ENCODE assay signal across 27 cellular contexts in the genomic region with DNA sequence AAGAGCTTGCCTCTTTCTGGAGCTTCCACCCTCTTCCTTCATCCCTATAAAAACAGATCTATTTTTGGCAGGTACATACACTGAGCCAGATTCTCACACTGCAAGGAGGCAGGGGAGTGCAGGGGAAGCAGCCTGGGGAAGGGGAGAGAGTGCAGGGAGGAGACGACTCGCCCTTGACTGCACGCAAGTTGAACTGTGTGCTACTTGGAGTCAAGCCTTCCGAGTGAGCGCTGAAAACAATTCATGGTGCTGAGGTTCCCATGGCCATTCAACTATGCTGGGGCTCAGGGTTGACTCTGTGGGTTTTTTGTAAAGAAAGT. TPM values are rescaled to one million over a fixed set of nuclear protein-coding genes. Genes with fewer than 3 reads are reported as not detected.
DNase-seq lines count a peak whose midpoint lies in the region; ATAC-seq, FAIRE-seq and TF ChIP-seq lines count a peak whose summit lies in the region.
"Had no signal": no experiment of that assay in that cellular context is flagged by ENCODE, and none has a peak within 500 bp of the region (broad histone marks: within the 10 kb centered on the region; RNA-seq: fewer than 3 reads in every experiment).

No MANE protein-coding gene starts in this region.

- H3K23ac ChIP-seq in H1 (ENCODE audit: insufficient read length): no peak overlapping the region

- no peak overlapping the region for H3K14ac ChIP-seq in H1 (ENCODE audit: insufficient read length)

- H3K27ac ChIP-seq in HUES6 (ENCODE audit: low read depth, low read length) (no peak overlapping the region), H1 (ENCODE audit: low read depth, low read length) (no peak overlapping the region), iPS-20b (ENCODE audit: low read length) (no peak overlapping the region), thoracic aorta (peak overlapping the region; percentile 48 to 65)
- H3K27ac ChIP-seq: brain microvascular endothelial cell, colonic mucosa, PC-9, SJCRH30, spleen had no signal

- POLR2A ChIA-PET in H1 (lab: Charles Lee; ENCODE audit: partially characterized antibody): no interaction called here

- H3K79me1 ChIP-seq in H1 (ENCODE audit: low read depth, low read length): no peaks in the 10 kb centered on the region

- H3K27me3 ChIP-seq in HUES6 (ENCODE audit: control insufficient read depth, insufficient read depth, low read length) (no peaks in the 10 kb centered on the region), H1 (replicated peaks in 1 of 4; ENCODE audit: control insufficient read depth in 3 of 4, extremely low read depth in 1 of 4, insufficient read depth in 3 of 4, low read length in 3 of 4) (no peaks in the 10 kb centered on the region; a peak in 3 of 7 replicates), iPS-20b (ENCODE audit: insufficient read depth, low read length) (no peaks in the 10 kb centered on the region), thoracic aorta (replicated peaks; ENCODE audit: insufficient read depth) (no peaks in the 10 kb centered on the region)
- H3K27me3 ChIP-seq: brain microvascular endothelial cell, colonic mucosa, MG63, SJCRH30, spleen had no signal

- no peak overlapping the region for H3K4ac ChIP-seq in H1 (replicated peaks; ENCODE audit: insufficient read length, low read depth, low read length)

- H3K23me2 ChIP-seq in H1 (ENCODE audit: low read depth, low read length): no peaks in the 10 kb centered on the region

- DNase-seq in H1 (ENCODE audit: low read depth in 1 of 2, low spot score in 2 of 2) (no peak), thoracic aorta (ENCODE audit: low spot score) (no peak), NCI-H2029 (lab: John Stamatoyannopoulos, UW) (no peak), NCI-H510A treated with DMSO at 0.1 percent for 48 hours (lab: John Stamatoyannopoulos, UW) (no peak)
- DNase-seq in activated naive CD4-positive, alpha-beta T cell treated with anti-CD3 and anti-CD28 coated beads for 36 hours: no peak
- DNase-seq: activated CD4-positive, alpha-beta memory T cell treated with anti-CD3 and anti-CD28 coated beads for 36 hours; activated effector memory CD4-positive, alpha-beta T cell treated with Interleukin-2 at 50 U/mL for 16 hours; brain microvascular endothelial cell; CD4-positive, alpha-beta memory T cell; colonic mucosa; DMS 273 treated with DMSO at 0.1 percent for 48 hours; effector memory CD8-positive, alpha-beta T cell; KBM-7; mammary epithelial cell; MG63; NCI-H2081 treated with DMSO at 0.1 percent for 48 hours; PC-9; stimulated activated CD4-positive, alpha-beta T cell treated with anti-CD3 and anti-CD28 coated beads, Interleukin-4, amount 100 ng/mL, for 24 hours; stimulated activated naive CD4-positive, alpha-beta T cell had no signal

- no peak overlapping the region for H2BK15ac ChIP-seq in H1 (ENCODE audit: low read length)

- H3K4me1 ChIP-seq in HUES6 (ENCODE audit: control insufficient read depth, insufficient read depth, low read length) (peaks cover 48% of the 10 kb centered on the region), H1 (replicated peaks in 1 of 4; ENCODE audit: control insufficient read depth in 3 of 4, insufficient read depth in 4 of 4, low read length in 3 of 4) (peaks cover 4 to 17% (median 8%) of the 10 kb centered on the region in 4 experiments; a peak in 6 of 7 replicates), iPS-20b (ENCODE audit: insufficient read depth, low read length) (peaks cover 19% of the 10 kb centered on the region; the same call in 1 of the 2 replicates), thoracic aorta (ENCODE audit: control insufficient read depth in 1 of 2, low read depth in 2 of 2) (peaks cover 21 to 49% of the 10 kb centered on the region in 2 donors)
- H3K4me1 ChIP-seq: colonic mucosa, SJCRH30 had no signal

- H3K27ac Mint-ChIP-seq in activated naive CD4-positive, alpha-beta T cell treated with anti-CD3 and anti-CD28 coated beads for 36 hours: no peak overlapping the region
- H3K27ac Mint-ChIP-seq: activated CD4-positive, alpha-beta memory T cell treated with anti-CD3 and anti-CD28 coated beads for 36 hours; CD4-positive, alpha-beta memory T cell; effector memory CD8-positive, alpha-beta T cell had no signal

- no peak for FAIRE-seq in H1 (lab: Jason Lieb, UNC)
- FAIRE-seq: frontal cortex, kidney had no signal

- no peaks in the 10 kb centered on the region for H3K4me1 Mint-ChIP-seq in activated naive CD4-positive, alpha-beta T cell treated with anti-CD3 and anti-CD28 coated beads for 36 hours (ENCODE audit: low read depth)
- H3K4me1 Mint-ChIP-seq: CD4-positive, alpha-beta memory T cell had no signal

- H3K36me3 Mint-ChIP-seq in activated naive CD4-positive, alpha-beta T cell treated with anti-CD3 and anti-CD28 coated beads for 36 hours (ENCODE audit: low read depth): no peaks in the 10 kb centered on the region
- H3K36me3 Mint-ChIP-seq: activated CD4-positive, alpha-beta memory T cell treated with anti-CD3 and anti-CD28 coated beads for 36 hours; CD4-positive, alpha-beta memory T cell had no signal

- no peak overlapping the region; the same call in 1 of the 2 replicates for H2AFZ ChIP-seq in H1 (ENCODE audit: low read length)
- H2AFZ ChIP-seq: PC-9 had no signal

- H2BK120ac ChIP-seq in H1 (replicated peaks; ENCODE audit: low read depth, low read length): no peak overlapping the region

- H2BK20ac ChIP-seq in H1 (ENCODE audit: low read length): 0 out of 2 replicates have a peak overlapping the region, but pooled peaks have one; percentile 3

- no peak overlapping the region for H3K9ac ChIP-seq in HUES6 (ENCODE audit: low read length)
- no peak overlapping the region for H3K9ac ChIP-seq in H1 (replicated peaks in 1 of 4; ENCODE audit: extremely low read depth in 1 of 4, low read depth in 3 of 4, low read length in 3 of 4)
- H3K9ac ChIP-seq in iPS-20b (ENCODE audit: low read depth, low read length): no peak overlapping the region

- no peak for TF ChIP-seq EP300 in H1 (IDR thresholded peaks at IDR 0.05; ENCODE audit: borderline replicate concordance in 1 of 2, low read depth in 2 of 2, low read length in 2 of 2)

- H3K4me3 Mint-ChIP-seq in activated naive CD4-positive, alpha-beta T cell treated with anti-CD3 and anti-CD28 coated beads for 36 hours: no peak overlapping the region
- H3K4me3 Mint-ChIP-seq: activated CD4-positive, alpha-beta memory T cell treated with anti-CD3 and anti-CD28 coated beads for 36 hours; CD4-positive, alpha-beta memory T cell; effector memory CD8-positive, alpha-beta T cell had no signal

- no peak overlapping the region for H2AK5ac ChIP-seq in H1 (ENCODE audit: low read depth, low read length)

- no peak for TF ChIP-seq POLR2A in H1 (IDR thresholded peaks at IDR 0.05; ENCODE audit: control extremely low read depth in 1 of 2, low read depth in 2 of 2, low read length in 2 of 2)

- intact Hi-C loops in activated naive CD4-positive, alpha-beta T cell treated with anti-CD3 and anti-CD28 coated beads for 36 hours (cut with micrococcal nuclease): loop anchor here (2.0 kb wide), 1 partner anchor 74 kb away; no protein-coding TSS in a partner anchor

- no peak overlapping the region for H4K91ac ChIP-seq in H1 (replicated peaks; ENCODE audit: insufficient read length, low read length)

- H3K9me3 ChIP-seq in HUES6 (ENCODE audit: control insufficient read depth, insufficient read depth, low read depth, low read length) (no peaks in the 10 kb centered on the region), H1 (ENCODE audit: insufficient read depth in 2 of 2, low read depth in 1 of 2, low read length in 1 of 2) (no peaks in the 10 kb centered on the region), iPS-20b (ENCODE audit: insufficient read depth, low read depth, low read length) (no peaks in the 10 kb centered on the region), thoracic aorta (no peaks in the 10 kb centered on the region)
- H3K9me3 ChIP-seq: colonic mucosa, MG63, SJCRH30, spleen had no signal

- H4K5ac ChIP-seq in H1 (ENCODE audit: insufficient read length, low read depth, low read length): no peak overlapping the region

- H3K36me3 ChIP-seq in HUES6 (ENCODE audit: control insufficient read depth, insufficient read depth, low read length) (no peaks in the 10 kb centered on the region), H1 (ENCODE audit: control insufficient read depth in 2 of 4, insufficient read depth in 4 of 4, low read length in 3 of 4) (no peaks in the 10 kb centered on the region), iPS-20b (ENCODE audit: insufficient read depth, low read depth, low read length) (no peaks in the 10 kb centered on the region), thoracic aorta (no peaks in the 10 kb centered on the region)
- H3K36me3 ChIP-seq: brain microvascular endothelial cell, colonic mucosa, MG63, SJCRH30, spleen had no signal

- H4K20me1 ChIP-seq in H1 (replicated peaks in 1 of 2; ENCODE audit: control insufficient read depth in 1 of 2, insufficient read depth in 2 of 2, low read length in 2 of 2): no peaks in the 10 kb centered on the region

- no peak for TF ChIP-seq RAD21 in H1 (IDR thresholded peaks at IDR 0.05 in 1 of 2, conservative IDR thresholded peaks at IDR 0.05 in 1 of 2; ENCODE audit: low read depth in 2 of 2, low read length in 2 of 2)

- H2BK5ac ChIP-seq in H1 (ENCODE audit: low read depth, low read length): no peak overlapping the region

- peaks cover 56% of the 10 kb centered on the region for H3K27me3 Mint-ChIP-seq in activated naive CD4-positive, alpha-beta T cell treated with anti-CD3 and anti-CD28 coated beads for 36 hours (ENCODE audit: low read depth)

- H3K79me2 ChIP-seq in H1 (ENCODE audit: control insufficient read depth in 1 of 2, insufficient read depth in 2 of 2, low read length in 2 of 2): no peaks in the 10 kb centered on the region

- CTCF ChIA-PET in H1 (lab: Charles Lee; ENCODE audit: partially characterized antibody): interaction anchor here (0.6 to 12.9 kb wide), 31 partner anchors 9 to 486 kb away, joined by 3 to 223 read pairs (median 4); a partner anchor contains a TSS
- CTCF ChIA-PET in activated naive CD4-positive, alpha-beta T cell treated with anti-CD3 and anti-CD28 coated beads for 36 hours (lab: Charles Lee): no interaction called here

- H3K56ac ChIP-seq in H1 (replicated peaks; ENCODE audit: insufficient read length, low read depth, low read length): no peak overlapping the region

- ATAC-seq in thoracic aorta (ENCODE audit: insufficient number of reproducible peaks, low FRiP score, low read depth) (no peak), GM18498 (IDR thresholded peaks at IDR 0.05; ENCODE audit: unreplicated experiment) (no peak)
- ATAC-seq: effector memory CD8-positive, alpha-beta T cell; esophagus mucosa had no signal

- H3K9me3 Mint-ChIP-seq in activated naive CD4-positive, alpha-beta T cell treated with anti-CD3 and anti-CD28 coated beads for 36 hours: no peaks in the 10 kb centered on the region
- H3K9me3 Mint-ChIP-seq: activated CD4-positive, alpha-beta memory T cell treated with anti-CD3 and anti-CD28 coated beads for 36 hours; CD4-positive, alpha-beta memory T cell; effector memory CD8-positive, alpha-beta T cell had no signal

- H2BK12ac ChIP-seq in H1 (ENCODE audit: low read depth, low read length): peak overlapping the region; percentile 6; the same call in 1 of the 2 replicates

- peak overlapping the region; percentile 34; the same call in 1 of the 2 replicates for H3K4me3 ChIP-seq in HUES6 (ENCODE audit: low read depth, low read length)
- peak overlapping the region in 3 of 4 experiments; percentile 19 to 33 (median 21); a peak in 2 of 8 replicates for H3K4me3 ChIP-seq in H1 (ENCODE audit: extremely low read depth in 1 of 4, insufficient read depth in 2 of 4, low read depth in 3 of 4, low read length in 4 of 4)
- peak overlapping the region; percentile 44; the same call in 1 of the 2 replicates for H3K4me3 ChIP-seq in iPS-20b (ENCODE audit: low read length)
- peak overlapping the region; percentile 5 for H3K4me3 ChIP-seq in thoracic aorta
- H3K4me3 ChIP-seq: colonic mucosa, MG63, PC-9, SJCRH30, spleen had no signal

- H4K8ac ChIP-seq in H1 (ENCODE audit: extremely low read depth, insufficient read depth, low read length): no peak overlapping the region

- 62% methylated on average over 5 of the region's 5 CpGs; no CpG with 5 or more reads in 1 of the 2 experiments for WGBS in H1 (ENCODE audit: extremely low coverage in 1 of 2, insufficient coverage in 1 of 2, insufficient read length in 1 of 2, insufficient replicate concordance in 2 of 2, low coverage in 1 of 2, low lambda C conversion rate in 2 of 2, missing lambda C conversion rate in 1 of 2), 2 experiments

- H3K4me2 ChIP-seq in H1 (ENCODE audit: insufficient read depth in 1 of 2, low read depth in 2 of 2, low read length in 2 of 2): peak overlapping the region; percentile 29 to 33; a peak in 2 of 4 replicates
- H3K4me2 ChIP-seq: PC-9 had no signal

- H3K18ac ChIP-seq in H1 (ENCODE audit: extremely low read depth, low read length): peak overlapping the region; percentile 15; the same call in 1 of the 2 replicates

- TF ChIP-seq CTCF in H1 (IDR thresholded peaks at IDR 0.05; ENCODE audit: control extremely low read depth in 1 of 3, insufficient read depth in 1 of 3, low read depth in 1 of 3, low read length in 3 of 3) (no peak), thoracic aorta (IDR thresholded peaks at IDR 0.05) (no peak)

RNA-seq across cellular contexts. Expression of a gene that starts 51.3 kb away (rescaled TPM):
- total RNA-seq in H1 (2021; fragmentation: NEBNext Ultra II Directional; extraction: Animal tissue kit (Norgen Biotek cat#: 25700)): 4.8 and 6.9 TPM in 2 replicates
- 3.1 and 3.2 TPM in 2 replicates for polyA plus RNA-seq in H1 (2011; rRNA removed)
- polyA plus RNA-seq in H1 (2011; cell fraction: cytosol; rRNA removed): 4.0 TPM
- polyA plus RNA-seq in H1 (2011; cell fraction: nucleus; rRNA removed): 6.6 TPM
- 2.8 to 4.9 TPM (median 3.6 TPM) in 4 replicates for polyA plus RNA-seq in H1 (2012, experiment 1 of 2)
- 1.1 TPM for polyA plus RNA-seq in H1 (2012, experiment 2 of 2)
- polyA plus RNA-seq in H1 (2013, experiment 1 of 2): 3.7 TPM
- polyA plus RNA-seq in H1 (2013, experiment 2 of 2): 3.2 TPM
- polyA minus RNA-seq in H1 (2011; rRNA and poly(A)+ RNA removed): 7.8 and 14.4 TPM in 2 replicates
- polyA minus RNA-seq in H1 (2011; cell fraction: cytosol; rRNA and poly(A)+ RNA removed): 3.2 TPM
- polyA minus RNA-seq in H1 (2011; cell fraction: nucleus; rRNA and poly(A)+ RNA removed): 10.1 TPM
- 10 to 100 TPM; 10.2 to 13.6 TPM for total RNA-seq in thoracic aorta
- total RNA-seq in activated naive CD4-positive, alpha-beta T cell treated with anti-CD3 and anti-CD28 coated beads for 36 hours: under 1 TPM in 1 of 2 experiments, not detected in 1; 0.05 TPM

Comparison
In these comparisons a context has a peak if more than half of its experiments do, and no peak if none do; other contexts are left out.
1. H3K27ac ChIP-seq: peak in thoracic aorta (2 of 2); none in HUES6 (single experiment), H1 (single experiment) and iPS-20b (single experiment).
2. Peak in every context shown above with its lines, with median percentiles within 50 percentile points of each other: H3K4me3 ChIP-seq.